ENCODE assay signal across 14 cellular contexts in genomic region chr20:3583765-3584164, GRCh38.
DNase-seq lines count a peak whose midpoint lies in the region; ATAC-seq and TF ChIP-seq lines count a peak whose summit lies in the region.
"Had no signal": no experiment of that assay in that cellular context is flagged by ENCODE, and none has a peak within 500 bp of the region (broad histone marks: within the 10 kb centered on the region; RNA-seq: fewer than 3 reads in every experiment).

No MANE protein-coding gene starts in this region.

- no peak for DNase-seq in WTC11 (ENCODE audit: low spot score)
- no peak for DNase-seq in left lobe of liver (ENCODE audit: low spot score)
- DNase-seq in stimulated activated effector memory CD8-positive, alpha-beta T cell treated with anti-CD3 and anti-CD28 coated beads, Interleukin-12 subunit alpha, Interleukin-12 subunit beta, amount 100 ng/mL, for 72 hours (ENCODE audit: low spot score in 2 of 2) = no peak
- DNase-seq in kidney tubule cell (ENCODE audit: low spot score) = no peak
- no peak for DNase-seq in activated CD8-positive, alpha-beta memory T cell treated with anti-CD3 and anti-CD28 coated beads, Interleukin-2, amount 50 U/mL, for 4 hours
- DNase-seq: AML-193; Caco-2; Calu3; CD4-positive, alpha-beta T cell; CD8-positive, alpha-beta T cell; DMS79 treated with DMSO at 0.1 percent for 48 hours; GF-D8 had no signal

- H3K27ac Mint-ChIP-seq in WTC11 = peak overlapping the region; percentile 10; the same call in 1 of the 2 replicates
- H3K27ac Mint-ChIP-seq in stimulated activated effector memory CD8-positive, alpha-beta T cell treated with anti-CD3 and anti-CD28 coated beads, Interleukin-12 subunit alpha, Interleukin-12 subunit beta, amount 100 ng/mL, for 72 hours = peak overlapping the region; percentile 45
- H3K27ac Mint-ChIP-seq: B cell; CD4-positive, alpha-beta T cell; CD8-positive, alpha-beta T cell had no signal

- ATAC-seq in WTC11 (no peak), left lobe of liver (peak; percentile 33)
- no peak for ATAC-seq in stimulated activated effector memory CD8-positive, alpha-beta T cell treated with anti-CD3 and anti-CD28 coated beads, Interleukin-12 subunit alpha, Interleukin-12 subunit beta, amount 100 ng/mL, for 72 hours
- ATAC-seq: A549; CD8-positive, alpha-beta T cell had no signal

- H3K9me3 Mint-ChIP-seq in WTC11 = peaks cover 16% of the 10 kb centered on the region
- no peaks in the 10 kb centered on the region for H3K9me3 Mint-ChIP-seq in stimulated activated effector memory CD8-positive, alpha-beta T cell treated with anti-CD3 and anti-CD28 coated beads, Interleukin-12 subunit alpha, Interleukin-12 subunit beta, amount 100 ng/mL, for 72 hours
- H3K9me3 Mint-ChIP-seq: CD4-positive, alpha-beta T cell; CD8-positive, alpha-beta T cell had no signal

- no peak overlapping the region for H3K4me3 Mint-ChIP-seq in WTC11
- H3K4me3 Mint-ChIP-seq in stimulated activated effector memory CD8-positive, alpha-beta T cell treated with anti-CD3 and anti-CD28 coated beads, Interleukin-12 subunit alpha, Interleukin-12 subunit beta, amount 100 ng/mL, for 72 hours = no peak overlapping the region
- H3K4me3 Mint-ChIP-seq: B cell; CD4-positive, alpha-beta T cell; CD8-positive, alpha-beta T cell had no signal

- POLR2A ChIA-PET in WTC11 (lab: Charles Lee) = no interaction called here

- CTCF ChIA-PET in WTC11 (lab: Charles Lee) = no interaction called here

- H3K36me3 Mint-ChIP-seq in WTC11 = peaks cover 34% of the 10 kb centered on the region
- peaks cover 54% of the 10 kb centered on the region for H3K36me3 Mint-ChIP-seq in stimulated activated effector memory CD8-positive, alpha-beta T cell treated with anti-CD3 and anti-CD28 coated beads, Interleukin-12 subunit alpha, Interleukin-12 subunit beta, amount 100 ng/mL, for 72 hours

- no peak for TF ChIP-seq CTCF in WTC11 (IDR thresholded peaks at IDR 0.05)

- H3K4me1 Mint-ChIP-seq in WTC11 = peaks cover 6% of the 10 kb centered on the region
- H3K4me1 Mint-ChIP-seq in stimulated activated effector memory CD8-positive, alpha-beta T cell treated with anti-CD3 and anti-CD28 coated beads, Interleukin-12 subunit alpha, Interleukin-12 subunit beta, amount 100 ng/mL, for 72 hours = no peaks in the 10 kb centered on the region
- H3K4me1 Mint-ChIP-seq: B cell had no signal

- no peaks in the 10 kb centered on the region for H3K27me3 Mint-ChIP-seq in WTC11 (ENCODE audit: low read depth)
- H3K27me3 Mint-ChIP-seq: B cell; CD4-positive, alpha-beta T cell had no signal

TF ChIP-seq in WTC11, 78 proteins besides CTCF, POLR2A, EP300 and RAD21:
- no peak for TF ChIP-seq IRF1 (CRISPR knock-in tag; IDR thresholded peaks at IDR 0.05)
- TF ChIP-seq CBFB (CRISPR knock-in tag; IDR thresholded peaks at IDR 0.05; ENCODE audit: low read depth) = no peak
- TF ChIP-seq TEAD4 (CRISPR knock-in tag; IDR thresholded peaks at IDR 0.05) = no peak
- TF ChIP-seq HMGXB4 (CRISPR knock-in tag; IDR thresholded peaks at IDR 0.05) = no peak
- TF ChIP-seq HMGA2 (CRISPR knock-in tag; IDR thresholded peaks at IDR 0.05) = no peak
